In the genomic region with DNA sequence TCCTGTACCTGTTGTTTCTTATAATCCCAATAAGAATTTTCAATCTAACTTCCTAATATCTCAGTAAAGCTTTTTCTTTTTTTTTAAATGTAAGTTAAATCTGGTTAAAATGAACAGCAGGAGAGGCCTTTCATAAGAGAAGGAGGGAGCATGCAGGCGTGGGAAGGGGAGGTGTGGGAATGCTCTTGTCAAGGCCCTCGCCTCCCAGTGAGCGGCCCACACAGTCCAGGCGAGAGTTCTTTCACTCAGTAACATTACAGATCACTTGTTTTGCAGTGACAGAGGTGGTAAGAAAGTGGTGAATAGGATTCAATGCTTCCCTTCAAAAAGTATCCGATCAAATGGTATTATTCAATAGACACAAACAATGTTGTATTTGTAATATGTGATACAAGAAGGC, we compare ENCODE assay signal across 18 cellular contexts.
"Had no signal": no experiment of that assay in that cellular context is flagged by ENCODE, and none has a peak within 500 bp of the region (broad histone marks: within the 10 kb centered on the region; RNA-seq: fewer than 3 reads in every experiment).

No MANE protein-coding gene starts in this region.

- H3K27me3 ChIP-seq: esophagus muscularis mucosa, gastrocnemius medialis, suprapubic skin, tibial artery, upper lobe of left lung, uterus had no signal

- H3K27ac ChIP-seq: epithelial cell of prostate, esophagus muscularis mucosa, gastrocnemius medialis, parathyroid adenoma, psoas muscle, suprapubic skin, tibial artery, upper lobe of left lung, uterus had no signal

- H3K4me3 Mint-ChIP-seq: dendritic cell treated with granulocyte-macrophage colony-stimulating factor and Interleukin-4, amounts not matched to agents 40 ng/mL and 50 ng/mL, for 4 days; effector memory CD8-positive, alpha-beta T cell; mesothelial cell of epicardium; natural killer cell treated with Interleukin-12 subunit alpha and Interleukin-12 subunit beta and Interleukin-15 and Interleukin-18, amount 100 ng/mL, for 72 hours had no signal

- H3K4me1 ChIP-seq: suprapubic skin, tibial artery, upper lobe of left lung, uterus had no signal

- H3K27me3 Mint-ChIP-seq: dendritic cell treated with granulocyte-macrophage colony-stimulating factor and Interleukin-4, amounts not matched to agents 40 ng/mL and 50 ng/mL, for 4 days; natural killer cell treated with Interleukin-12 subunit alpha and Interleukin-12 subunit beta and Interleukin-15 and Interleukin-18, amount 100 ng/mL, for 72 hours had no signal

- H3K4me1 Mint-ChIP-seq: mesothelial cell of epicardium had no signal

- ATAC-seq: effector memory CD8-positive, alpha-beta T cell; gastrocnemius medialis; left colon; natural killer cell treated with Interleukin-12 subunit alpha and Interleukin-12 subunit beta and Interleukin-15 and Interleukin-18, amount 100 ng/mL, for 72 hours; psoas muscle; stimulated activated naive CD8-positive, alpha-beta T cell treated with anti-CD3 and anti-CD28 coated beads, Interleukin-15, Interleukin-2, amounts not matched to agents 100 U/mL and 50 U/mL, for 24 hours had no signal

- H3K4me3 ChIP-seq: esophagus muscularis mucosa, gastrocnemius medialis, psoas muscle, suprapubic skin, tibial artery, upper lobe of left lung, uterus had no signal

- H3K9me3 ChIP-seq: esophagus muscularis mucosa, gastrocnemius medialis, psoas muscle, tibial artery, uterus had no signal

- DNase-seq: effector memory CD8-positive, alpha-beta T cell; gastrocnemius medialis; kidney; left colon; psoas muscle; small intestine; stimulated activated CD4-positive, alpha-beta T cell treated with anti-CD3 and anti-CD28 coated beads, Interleukin-12 subunit alpha, Interleukin-12 subunit beta, amount 100 ng/mL, for 4 hours; stimulated activated naive CD8-positive, alpha-beta T cell treated with anti-CD3 and anti-CD28 coated beads, Interleukin-15, Interleukin-2, amounts not matched to agents 100 U/mL and 50 U/mL, for 24 hours; tibial artery; upper lobe of left lung; uterus had no signal

- H3K27ac Mint-ChIP-seq: dendritic cell treated with granulocyte-macrophage colony-stimulating factor and Interleukin-4, amounts not matched to agents 40 ng/mL and 50 ng/mL, for 4 days; effector memory CD8-positive, alpha-beta T cell; mesothelial cell of epicardium; natural killer cell treated with Interleukin-12 subunit alpha and Interleukin-12 subunit beta and Interleukin-15 and Interleukin-18, amount 100 ng/mL, for 72 hours had no signal
